ENCODE assay signal across 8 cellular contexts in the genomic region with DNA sequence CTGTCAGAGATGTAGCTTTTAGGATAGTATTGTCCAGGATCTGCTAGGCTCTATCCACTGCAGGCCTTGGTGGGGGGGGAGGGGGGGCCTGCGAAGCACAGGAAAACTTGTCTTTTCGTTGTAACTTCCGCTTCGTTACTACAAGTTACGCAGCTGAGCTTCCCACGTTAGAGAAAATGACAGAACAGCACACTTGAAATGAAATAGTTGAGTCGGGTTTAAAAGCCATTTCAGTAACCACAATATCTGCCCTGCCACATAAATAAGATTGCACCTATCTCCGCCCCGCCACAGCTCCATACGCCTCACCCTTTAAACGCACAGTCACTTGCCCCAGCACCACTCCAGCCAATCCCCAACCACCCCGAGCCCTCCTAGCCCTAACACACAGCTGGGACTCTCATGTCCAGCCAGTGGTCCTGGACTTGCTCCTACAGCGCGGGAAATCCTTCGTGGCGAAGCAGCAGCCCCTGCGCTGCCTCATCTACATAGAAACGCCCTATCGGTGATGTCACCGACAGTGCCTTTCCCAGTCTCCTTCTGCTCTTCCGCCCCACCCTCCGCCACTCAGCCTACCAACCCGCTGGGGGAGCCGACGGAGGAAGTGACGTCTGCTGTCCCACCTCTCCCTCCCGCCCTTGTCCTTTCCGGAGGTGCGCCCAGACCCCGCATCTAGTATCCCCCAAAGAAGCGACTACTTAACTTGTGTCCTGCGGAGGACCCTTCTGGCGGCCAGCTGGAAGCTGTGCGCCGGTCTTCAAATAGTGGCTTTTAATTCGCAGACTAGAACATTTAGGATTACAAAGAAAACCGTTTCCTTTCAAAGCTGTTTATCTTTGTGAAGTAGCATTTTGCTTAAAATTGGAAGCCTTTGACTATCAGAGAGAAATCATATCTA. TPM values are rescaled to one million over a fixed set of nuclear protein-coding genes. Genes with fewer than 3 reads are reported as not detected.
DNase-seq lines count a peak whose midpoint lies in the region; ATAC-seq and TF ChIP-seq lines count a peak whose summit lies in the region.
"Not testable (repeated sequence)": the region's sequence is repeated elsewhere in the genome, so short reads cannot be mapped to it uniquely, and the experiment has no call there.

No MANE protein-coding gene starts in this region.

- not testable (repeated sequence) for H3K9me2 ChIP-seq in PC-3 (replicated peaks; ENCODE audit: low read length)

- POLR2A ChIA-PET in CD4-positive, alpha-beta T cell (lab: Charles Lee) = interaction anchor here (0.8 to 1.2 kb wide), 4 partner anchors 12 to 1841 kb away, joined by 3 to 8 read pairs (median 5); no protein-coding TSS in a partner anchor
- POLR2A ChIA-PET in PC-3 (lab: Charles Lee; ENCODE audit: unreplicated experiment) = not testable (repeated sequence)

- H2AFZ ChIP-seq in PC-3 (ENCODE audit: low read length) = peak overlapping the region; percentile 95

- H3K9ac ChIP-seq in PC-3 (ENCODE audit: low read length) = peak overlapping the region; percentile 89

- BruUV-seq in PC-3 (replicated peaks; lab: Mats Ljungman, UMichigan) = TSS peak; percentile 100

- not testable (repeated sequence) for H3K9me3 ChIP-seq in CD4-positive, alpha-beta T cell (ENCODE audit: control insufficient read depth, low read length); PC-3 (ENCODE audit: low read length)

- H3K9me3 Mint-ChIP-seq in CD4-positive, alpha-beta T cell; memory B cell: not testable (repeated sequence)

- peak overlapping the region; percentile 72 for H3K4me3 ChIP-seq in PC-3 (ENCODE audit: low read length)
- peak overlapping the region; percentile 56 for H3K4me3 ChIP-seq in epithelial cell of esophagus (ENCODE audit: low read length)

- intact Hi-C loops in CD4-positive, alpha-beta T cell (cut with DNase I, micrococcal nuclease); PC-3 (cut with micrococcal nuclease): not testable (repeated sequence)

- H3K79me2 ChIP-seq in PC-3 (ENCODE audit: low read length) = not testable (repeated sequence)

- DNase-seq in CD4-positive, alpha-beta T cell = peak; percentile 40 to 78 (median 59)
- DNase-seq in PC-3 = peak; percentile 94
- peak; percentile 90 for DNase-seq in activated T-cell treated with anti-CD3 and anti-CD28 coated beads, Interleukin-2, amount 50 U/mL, for 1 hour
- peak; percentile 92 for DNase-seq in epithelial cell of esophagus (ENCODE audit: low read depth)
- peak; percentile 69 to 82 for DNase-seq in memory B cell (ENCODE audit: low spot score in 2 of 2)
- DNase-seq in stimulated activated CD4-positive, alpha-beta T cell treated with anti-CD3 and anti-CD28 coated beads, TNF-alpha, amount 100 ng/mL, for 1 hour (ENCODE audit: low read depth in 3 of 3, low spot score in 1 of 3) = peak; percentile 9 to 65 (median 47)

- not testable (repeated sequence) for H3F3A ChIP-seq in PC-3 (ENCODE audit: low read length, unreplicated experiment)

- H3K36me3 ChIP-seq in PC-3 (ENCODE audit: low read depth, low read length) = not testable (repeated sequence)

- H3K27ac Mint-ChIP-seq in CD4-positive, alpha-beta T cell = peak overlapping the region; percentile 99
- H3K27ac Mint-ChIP-seq in memory B cell = peak overlapping the region; percentile 100

- peak overlapping the region; percentile 93 for H3K27ac ChIP-seq in CD4-positive, alpha-beta T cell (ENCODE audit: low read depth, low read length)
- H3K27ac ChIP-seq in PC-3 (ENCODE audit: low read length) = peak overlapping the region; percentile 96

- H3K4me1 ChIP-seq in PC-3 (ENCODE audit: insufficient read depth, low read length) = not testable (repeated sequence)

- CTCF ChIA-PET in CD4-positive, alpha-beta T cell (lab: Charles Lee); PC-3 (lab: Charles Lee): not testable (repeated sequence)

- H3K27me3 ChIP-seq in CD4-positive, alpha-beta T cell (ENCODE audit: control insufficient read depth, insufficient read depth, low read length); PC-3 (ENCODE audit: low read length): not testable (repeated sequence)

- ATAC-seq in CD4-positive, alpha-beta T cell (ENCODE audit: poor library complexity) = peak; percentile 81
- ATAC-seq in GM19463 (IDR thresholded peaks at IDR 0.05; ENCODE audit: unreplicated experiment) = peak; percentile 86
- peak; percentile 55 for ATAC-seq in HG03469 (IDR thresholded peaks at IDR 0.05; ENCODE audit: unreplicated experiment)
- peak; percentile 92 for ATAC-seq in PC-3
- peak; percentile 74 for ATAC-seq in memory B cell (ENCODE audit: low read depth)

- not testable (repeated sequence) for TF ChIP-seq CTCF in CD4-positive, alpha-beta T cell (IDR thresholded peaks at IDR 0.05); PC-3 (conservative IDR thresholded peaks at IDR 0.05; ENCODE audit: low read depth, low read length); epithelial cell of esophagus (IDR thresholded peaks at IDR 0.05; ENCODE audit: insufficient read depth, low read depth, low read length, missing control alignments)

- not testable (repeated sequence) for H3K27me3 Mint-ChIP-seq in CD4-positive, alpha-beta T cell; memory B cell

- H3K36me3 Mint-ChIP-seq in CD4-positive, alpha-beta T cell (ENCODE audit: low read depth); memory B cell: not testable (repeated sequence)

- not testable (repeated sequence) for H4K20me1 ChIP-seq in PC-3 (ENCODE audit: low read length)

- H3K4me2 ChIP-seq in PC-3 (ENCODE audit: low read length) = peak overlapping the region; percentile 91

- H3K4me1 Mint-ChIP-seq in CD4-positive, alpha-beta T cell (ENCODE audit: low read depth) = peaks cover 29% of the 10 kb centered on the region
- H3K4me1 Mint-ChIP-seq in memory B cell = peaks cover 16% of the 10 kb centered on the region

- H3K4me3 Mint-ChIP-seq in CD4-positive, alpha-beta T cell = peak overlapping the region; percentile 98
- H3K4me3 Mint-ChIP-seq in memory B cell = peak overlapping the region; percentile 97

RNA-seq across cellular contexts. Expression of gene PPIAL4F, which starts 46.2 kb away (rescaled TPM):
- total RNA-seq in CD4-positive, alpha-beta T cell = not detected
- not detected in 2 replicates for total RNA-seq in PC-3 (2014; rRNA removed)

Comparison
In these comparisons a context has a peak if more than half of its experiments do, and no peak if none do; other contexts are left out.
1. Peak in every context shown above with its lines: DNase-seq, ATAC-seq, H3K4me3 ChIP-seq and H3K27ac ChIP-seq.